Comparison of ENCODE assay signal across 14 cellular contexts in genomic region chr1:8352471-8352845, GRCh38. TPM values are rescaled to one million over a fixed set of nuclear protein-coding genes. Genes with fewer than 3 reads are reported as not detected.
A peak's percentile ranks its signal among the peaks of the same experiment; 100 is the strongest.
DNase-seq lines count a peak whose midpoint lies in the region; ATAC-seq and TF ChIP-seq lines count a peak whose summit lies in the region.
"Had no signal": no experiment of that assay in that cellular context is flagged by ENCODE, and none has a peak within 500 bp of the region (broad histone marks: within the 10 kb centered on the region; RNA-seq: fewer than 3 reads in every experiment).

No MANE protein-coding gene starts in this region.

- ATAC-seq in stimulated activated naive CD8-positive, alpha-beta T cell treated with anti-CD3 and anti-CD28 coated beads, Interleukin-15, amount 100 ng/mL, for 72 hours, result no peak
- ATAC-seq in GM21381 (IDR thresholded peaks at IDR 0.05; ENCODE audit: unreplicated experiment) (no peak), GM21515 (IDR thresholded peaks at IDR 0.05; ENCODE audit: unreplicated experiment) (no peak)

- peak overlapping the region; percentile 7 for H3K27ac Mint-ChIP-seq in stimulated activated naive CD8-positive, alpha-beta T cell treated with anti-CD3 and anti-CD28 coated beads, Interleukin-15, Interleukin-2, amounts not matched to agents 100 ng/mL and 50 ng/mL, for 24 hours
- peak overlapping the region in 1 of 2 donors; percentile 25 for H3K27ac Mint-ChIP-seq in stimulated activated naive CD8-positive, alpha-beta T cell treated with anti-CD3 and anti-CD28 coated beads, Interleukin-15, amount 100 ng/mL, for 72 hours
- H3K27ac Mint-ChIP-seq in endothelial cell (ENCODE audit: unreplicated experiment), result peak overlapping the region; percentile 95
- H3K27ac Mint-ChIP-seq: activated T-helper 1 cell treated with anti-CD3 and anti-CD28 coated beads, Interleukin-12 subunit alpha, Interleukin-12 subunit beta, Interleukin-2, Interleukin-4 antibody, amounts not matched to agents 30 ng/mL and 10 ng/mL and 1 ng/mL, durations not matched to agents 14 hours and 24 hours and 36 hours; T-helper 1 cell treated with Interleukin-12 subunit alpha and Interleukin-12 subunit beta and Interleukin-4 antibody, amounts not matched to agents 30 μg/mL and 1 μg/mL, for 36 hours had no signal

- no peak overlapping the region for H3K4me3 Mint-ChIP-seq in stimulated activated naive CD8-positive, alpha-beta T cell treated with anti-CD3 and anti-CD28 coated beads, Interleukin-15, Interleukin-2, amounts not matched to agents 100 ng/mL and 50 ng/mL, for 24 hours
- no peak overlapping the region for H3K4me3 Mint-ChIP-seq in stimulated activated naive CD8-positive, alpha-beta T cell treated with anti-CD3 and anti-CD28 coated beads, Interleukin-15, amount 100 ng/mL, for 72 hours
- H3K4me3 Mint-ChIP-seq in endothelial cell (ENCODE audit: unreplicated experiment), result peak overlapping the region; percentile 37
- H3K4me3 Mint-ChIP-seq: activated T-helper 1 cell treated with anti-CD3 and anti-CD28 coated beads, Interleukin-12 subunit alpha, Interleukin-12 subunit beta, Interleukin-2, Interleukin-4 antibody, amounts not matched to agents 30 ng/mL and 10 ng/mL and 1 ng/mL, durations not matched to agents 14 hours and 24 hours and 36 hours; T-helper 1 cell treated with Interleukin-12 subunit alpha and Interleukin-12 subunit beta and Interleukin-4 antibody, amounts not matched to agents 30 μg/mL and 1 μg/mL, for 36 hours had no signal

- peaks cover 26% of the 10 kb centered on the region for H3K36me3 Mint-ChIP-seq in stimulated activated naive CD8-positive, alpha-beta T cell treated with anti-CD3 and anti-CD28 coated beads, Interleukin-15, Interleukin-2, amounts not matched to agents 100 ng/mL and 50 ng/mL, for 24 hours (ENCODE audit: low read depth)
- H3K36me3 Mint-ChIP-seq in endothelial cell (ENCODE audit: low read depth, unreplicated experiment), result peaks cover 33% of the 10 kb centered on the region

- no peaks in the 10 kb centered on the region for H3K36me3 ChIP-seq in ovary
- H3K36me3 ChIP-seq in vagina, result peaks cover 0 to 40% of the 10 kb centered on the region in 2 donors

- peaks cover 23% of the 10 kb centered on the region for H3K4me1 ChIP-seq in ovary (ENCODE audit: insufficient read depth)
- peaks cover 19% of the 10 kb centered on the region for H3K4me1 ChIP-seq in vagina

- no peak for DNase-seq in stimulated activated naive CD8-positive, alpha-beta T cell treated with anti-CD3 and anti-CD28 coated beads, Interleukin-15, amount 100 ng/mL, for 72 hours
- DNase-seq in endothelial cell (ENCODE audit: low spot score) (no peak), ovary (peak in 3 of 5 donors; percentile 37 to 44 (median 40)), vagina (ENCODE audit: extremely low spot score in 2 of 2) (no peak), SW480 (ENCODE audit: low spot score) (no peak)
- DNase-seq: BE2C, GOT3, Karpas-422, NCI-H1694 treated with DMSO at 0.1 percent for 48 hours had no signal

- no peak for TF ChIP-seq POLR2A in ovary (IDR thresholded peaks at IDR 0.05)
- no peak for TF ChIP-seq POLR2A in vagina (IDR thresholded peaks at IDR 0.05)

- no peak for TF ChIP-seq EP300 in ovary (IDR thresholded peaks at IDR 0.05)

- WGBS in ovary, 3 donors, result 7 to 24% (median 14%) methylated on average over 15 of the region's 15 CpGs

- TF ChIP-seq CTCF in endothelial cell (IDR thresholded peaks at IDR 0.05; ENCODE audit: unreplicated experiment) (no peak), ovary (IDR thresholded peaks at IDR 0.05) (no peak), vagina (IDR thresholded peaks at IDR 0.05) (no peak)

- intact Hi-C loops in ovary (cut with DNase I), result loop anchor here in 1 of 4 donors (10.0 kb wide), 1 partner anchor 52 kb away; no protein-coding TSS in a partner anchor
- intact Hi-C loops in vagina (cut with DNase I), result no loop called here

- no peaks in the 10 kb centered on the region for H3K27me3 Mint-ChIP-seq in stimulated activated naive CD8-positive, alpha-beta T cell treated with anti-CD3 and anti-CD28 coated beads, Interleukin-15, Interleukin-2, amounts not matched to agents 100 ng/mL and 50 ng/mL, for 24 hours
- peaks cover 11% of the 10 kb centered on the region for H3K27me3 Mint-ChIP-seq in stimulated activated naive CD8-positive, alpha-beta T cell treated with anti-CD3 and anti-CD28 coated beads, Interleukin-15, amount 100 ng/mL, for 72 hours
- peaks cover 37% of the 10 kb centered on the region for H3K27me3 Mint-ChIP-seq in endothelial cell (ENCODE audit: unreplicated experiment)

- H3K27me3 ChIP-seq in ovary (no peaks in the 10 kb centered on the region), vagina (no peaks in the 10 kb centered on the region)
- H3K27me3 ChIP-seq: BE2C had no signal

- no peak overlapping the region for H3K4me3 ChIP-seq in ovary
- H3K4me3 ChIP-seq in vagina, result no peak overlapping the region

- H3K9me3 ChIP-seq in ovary (no peaks in the 10 kb centered on the region), vagina (no peaks in the 10 kb centered on the region)
- H3K9me3 ChIP-seq: BE2C had no signal

- H3K4me1 Mint-ChIP-seq in stimulated activated naive CD8-positive, alpha-beta T cell treated with anti-CD3 and anti-CD28 coated beads, Interleukin-15, Interleukin-2, amounts not matched to agents 100 ng/mL and 50 ng/mL, for 24 hours (ENCODE audit: low read depth), result no peaks in the 10 kb centered on the region
- H3K4me1 Mint-ChIP-seq in stimulated activated naive CD8-positive, alpha-beta T cell treated with anti-CD3 and anti-CD28 coated beads, Interleukin-15, amount 100 ng/mL, for 72 hours, result peaks cover 6% of the 10 kb centered on the region
- peaks cover 27% of the 10 kb centered on the region for H3K4me1 Mint-ChIP-seq in endothelial cell (ENCODE audit: unreplicated experiment)

- H3K9me3 Mint-ChIP-seq in stimulated activated naive CD8-positive, alpha-beta T cell treated with anti-CD3 and anti-CD28 coated beads, Interleukin-15, Interleukin-2, amounts not matched to agents 100 ng/mL and 50 ng/mL, for 24 hours, result no peaks in the 10 kb centered on the region
- no peaks in the 10 kb centered on the region for H3K9me3 Mint-ChIP-seq in stimulated activated naive CD8-positive, alpha-beta T cell treated with anti-CD3 and anti-CD28 coated beads, Interleukin-15, amount 100 ng/mL, for 72 hours
- no peaks in the 10 kb centered on the region for H3K9me3 Mint-ChIP-seq in endothelial cell (ENCODE audit: unreplicated experiment)
- H3K9me3 Mint-ChIP-seq: activated T-helper 1 cell treated with anti-CD3 and anti-CD28 coated beads, Interleukin-12 subunit alpha, Interleukin-12 subunit beta, Interleukin-2, Interleukin-4 antibody, amounts not matched to agents 30 ng/mL and 10 ng/mL and 1 ng/mL, durations not matched to agents 14 hours and 24 hours and 36 hours; T-helper 1 cell treated with Interleukin-12 subunit alpha and Interleukin-12 subunit beta and Interleukin-4 antibody, amounts not matched to agents 30 μg/mL and 1 μg/mL, for 36 hours had no signal

- H3K27ac ChIP-seq in ovary (peak overlapping the region in 1 of 2 donors; percentile 65), vagina (peak overlapping the region; percentile 0)

RNA-seq across cellular contexts. Expression of gene SLC45A1, which starts 34.5 kb away (rescaled TPM):
- total RNA-seq in endothelial cell (ENCODE audit: unreplicated experiment) (0.62 TPM), ovary (1 to 10 TPM; 2.7 to 7.2 (median 4.5) TPM), vagina (13.8 TPM)
- polyA plus RNA-seq in ovary, result 1 to 10 TPM in 1 of 2 donors, under 1 TPM in 1; 0.70 to 4.7 TPM

Comparison
In these comparisons a context has a peak if more than half of its experiments do, and no peak if none do; other contexts are left out.
1. DNase-seq: peak in ovary (3 of 5); none in stimulated activated naive CD8-positive, alpha-beta T cell treated with anti-CD3 and anti-CD28 coated beads, Interleukin-15, amount 100 ng/mL, for 72 hours (0 of 2), endothelial cell (single experiment), vagina (0 of 2) and SW480 (single experiment).